21 cellular contexts compared by ENCODE assay signal in the genomic region with DNA sequence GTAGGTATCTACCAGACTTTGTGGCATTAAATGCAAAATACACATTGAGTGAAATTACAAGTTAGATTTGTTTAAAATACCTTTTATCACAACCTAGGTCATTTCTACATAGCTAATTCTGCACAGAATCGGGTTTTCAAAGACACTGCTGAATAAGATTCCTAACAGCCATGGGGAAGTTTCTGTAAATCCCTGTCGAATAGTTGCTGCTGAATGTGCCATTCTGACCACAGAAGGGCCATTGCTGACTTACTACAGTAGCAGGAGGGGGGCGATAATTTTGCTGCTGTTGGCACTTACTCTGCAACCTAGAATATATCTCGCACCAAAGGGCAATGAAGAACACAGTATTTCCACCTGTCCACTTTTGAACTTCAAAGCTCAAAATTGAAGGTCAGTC.
DNase-seq lines count a peak whose midpoint lies in the region; ATAC-seq and TF ChIP-seq lines count a peak whose summit lies in the region.
"Had no signal": no experiment of that assay in that cellular context is flagged by ENCODE, and none has a peak within 500 bp of the region (broad histone marks: within the 10 kb centered on the region; RNA-seq: fewer than 3 reads in every experiment).

No MANE protein-coding gene starts in this region.

- in situ Hi-C loops in G401 (cut with HindIII; ENCODE audit: low sequenced_read_pairs): no loop called here
- in situ Hi-C loops in KBM-7 (cut with MboI; ENCODE audit: low pct_unique_long_range_greater_than_20kb, low sequenced_read_pairs): no loop called here

- peaks cover 5% of the 10 kb centered on the region; the same call in 1 of the 2 replicates for H3K27me3 ChIP-seq in GM23338 (ENCODE audit: insufficient read depth)
- no peaks in the 10 kb centered on the region for H3K27me3 ChIP-seq in neural progenitor cell
- H3K27me3 ChIP-seq: BE2C had no signal

- TF ChIP-seq CTCF in GM23338 (conservative IDR thresholded peaks at IDR 0.05; ENCODE audit: low read depth in 2 of 2): no peak
- TF ChIP-seq CTCF in endothelial cell (IDR thresholded peaks at IDR 0.05; ENCODE audit: unreplicated experiment): no peak
- TF ChIP-seq CTCF in neural progenitor cell (IDR thresholded peaks at IDR 0.05): no peak

- no peaks in the 10 kb centered on the region for H3K36me3 Mint-ChIP-seq in GM23338 (ENCODE audit: low read depth)
- peaks cover 6% of the 10 kb centered on the region for H3K36me3 Mint-ChIP-seq in endothelial cell (ENCODE audit: low read depth, unreplicated experiment)
- peaks cover 19% of the 10 kb centered on the region for H3K36me3 Mint-ChIP-seq in neural progenitor cell

- H3K9ac ChIP-seq in SK-N-MC (ENCODE audit: insufficient read length) (no peak overlapping the region), neural progenitor cell (no peak overlapping the region)

- H3K4me3 Mint-ChIP-seq in GM23338 (no peak overlapping the region), endothelial cell (ENCODE audit: unreplicated experiment) (no peak overlapping the region), neural progenitor cell (no peak overlapping the region)
- H3K4me3 Mint-ChIP-seq: HFFc6 had no signal

- H3K36me3 ChIP-seq in GM23338 (ENCODE audit: insufficient read depth): no peaks in the 10 kb centered on the region
- H3K36me3 ChIP-seq in SK-N-MC (ENCODE audit: insufficient read depth, low read length): no peaks in the 10 kb centered on the region
- H3K36me3 ChIP-seq in neural progenitor cell: no peaks in the 10 kb centered on the region
- H3K36me3 ChIP-seq: BE2C had no signal

- H4K20me1 ChIP-seq in GM23338 (replicated peaks; ENCODE audit: insufficient read depth) (no peaks in the 10 kb centered on the region), neural progenitor cell (ENCODE audit: low read depth) (peaks cover 41% of the 10 kb centered on the region)

- no peak overlapping the region for H2AFZ ChIP-seq in GM23338
- H2AFZ ChIP-seq in neural progenitor cell (replicated peaks): no peak overlapping the region

- H3K27me3 Mint-ChIP-seq in GM23338 (ENCODE audit: insufficient read depth, low read depth, poor library complexity) (peaks cover 12% of the 10 kb centered on the region), endothelial cell (ENCODE audit: unreplicated experiment) (no peaks in the 10 kb centered on the region), neural progenitor cell (ENCODE audit: insufficient read depth, low read depth) (no peaks in the 10 kb centered on the region)

- H3K79me2 ChIP-seq in GM23338 (replicated peaks; ENCODE audit: insufficient read depth): peaks cover 16% of the 10 kb centered on the region; the same call in 1 of the 2 replicates
- peaks cover 80% of the 10 kb centered on the region for H3K79me2 ChIP-seq in neural progenitor cell (ENCODE audit: low read depth)

- DNase-seq in GM23338 (ENCODE audit: low spot score) (no peak), SK-N-MC (ENCODE audit: low read depth, low spot score) (no peak), endothelial cell (ENCODE audit: low spot score) (no peak), neural progenitor cell (ENCODE audit: low spot score) (no peak), G401 (ENCODE audit: low spot score) (no peak), KBM-7 (no peak)
- DNase-seq in activated CD4-positive, alpha-beta T cell treated with anti-CD3 and anti-CD28 coated beads for 48 hours: no peak
- DNase-seq: BE2C; DMS79 treated with DMSO at 0.1 percent for 48 hours; H9; HFFc6; NCI-H1105 treated with DMSO at 0.1 percent for 48 hours; NCI-H2029 treated with DMSO at 0.1 percent for 48 hours; NCI-H226; NCI-H510A treated with DMSO at 0.1 percent for 48 hours; NCI-H774; NK-92 treated with Interleukin-12 subunit alpha and Interleukin-12 subunit beta, amount 100 ng/mL, for 24 hours had no signal

- H3K27ac Mint-ChIP-seq in GM23338: no peak overlapping the region
- H3K27ac Mint-ChIP-seq in endothelial cell (ENCODE audit: unreplicated experiment): peak overlapping the region; percentile 39
- no peak overlapping the region for H3K27ac Mint-ChIP-seq in neural progenitor cell
- H3K27ac Mint-ChIP-seq: HFFc6 had no signal

- H3K9me3 ChIP-seq in SK-N-MC (ENCODE audit: low read depth, low read length) (no peaks in the 10 kb centered on the region), neural progenitor cell (ENCODE audit: low read depth) (no peaks in the 10 kb centered on the region)
- H3K9me3 ChIP-seq: BE2C had no signal

- H3K4me1 ChIP-seq in GM23338 (ENCODE audit: insufficient read depth): peaks cover 60% of the 10 kb centered on the region
- H3K4me1 ChIP-seq in neural progenitor cell: peaks cover 61% of the 10 kb centered on the region

- H3K4me2 ChIP-seq in GM23338 (0 out of 2 replicates have a peak overlapping the region, but pooled peaks have one; percentile 28), neural progenitor cell (peak overlapping the region; percentile 1)

- H3K4me1 Mint-ChIP-seq in GM23338 (peaks cover 63% of the 10 kb centered on the region), endothelial cell (ENCODE audit: unreplicated experiment) (peaks cover 43% of the 10 kb centered on the region), neural progenitor cell (peaks cover 38% of the 10 kb centered on the region)

- H3K27ac ChIP-seq in GM23338 (ENCODE audit: low read depth): no peak overlapping the region
- peak overlapping the region; percentile 86 for H3K27ac ChIP-seq in SK-N-MC
- no peak overlapping the region for H3K27ac ChIP-seq in neural progenitor cell
- H3K27ac ChIP-seq: HL-60 had no signal

- no peak overlapping the region for H3K4me3 ChIP-seq in GM23338
- peak overlapping the region; percentile 54 for H3K4me3 ChIP-seq in SK-N-MC
- H3K4me3 ChIP-seq in neural progenitor cell: no peak overlapping the region
- H3K4me3 ChIP-seq: GM12878 had no signal

- H3K9me2 ChIP-seq in GM23338 (ENCODE audit: insufficient read depth): no peaks in the 10 kb centered on the region

- ATAC-seq in GM23338 (no peak), GM19035 (IDR thresholded peaks at IDR 0.05; ENCODE audit: unreplicated experiment) (no peak)
- ATAC-seq: GM12878, Panc1 had no signal

- H3F3A ChIP-seq in GM23338 (replicated peaks; ENCODE audit: low read depth): no peaks in the 10 kb centered on the region
- H3F3A ChIP-seq in neural progenitor cell (ENCODE audit: low read depth): peaks cover 30% of the 10 kb centered on the region

- H3K9me3 Mint-ChIP-seq in GM23338 (no peaks in the 10 kb centered on the region), endothelial cell (ENCODE audit: unreplicated experiment) (no peaks in the 10 kb centered on the region), neural progenitor cell (peaks cover 2% of the 10 kb centered on the region)
- H3K9me3 Mint-ChIP-seq: H9, HFFc6 had no signal

TF ChIP-seq in GM23338, 12 proteins besides CTCF, POLR2A, EP300 and RAD21 (continues in another document):
- no peak for TF ChIP-seq EZH2 (IDR thresholded peaks at IDR 0.05; ENCODE audit: low read depth, unreplicated experiment)
- TF ChIP-seq STAT1 (IDR thresholded peaks at IDR 0.05; ENCODE audit: unreplicated experiment): no peak
- TF ChIP-seq JUNB (IDR thresholded peaks at IDR 0.05; ENCODE audit: unreplicated experiment): no peak
- no peak for TF ChIP-seq ZNF114 (CRISPR knock-in tag; IDR thresholded peaks at IDR 0.05)
